In genomic region chr20:32207211-32207625, GRCh38 we compare ENCODE assay signal across 8 cellular contexts. TPM values are rescaled to one million over a fixed set of nuclear protein-coding genes. Genes with fewer than 3 reads are reported as not detected.
DNase-seq lines count a peak whose midpoint lies in the region; ATAC-seq and TF ChIP-seq lines count a peak whose summit lies in the region.

No MANE protein-coding gene starts in this region.

- DNase-seq in GM12865 (ENCODE audit: low read depth) (peak; percentile 31), HEK293T (ENCODE audit: extremely low spot score) (peak; percentile 18), RWPE1 (ENCODE audit: low spot score) (no peak), esophagus muscularis mucosa (ENCODE audit: extremely low spot score) (no peak), prostate gland (ENCODE audit: low spot score) (no peak), NCI-H2227 (lab: John Stamatoyannopoulos, UW; ENCODE audit: unreplicated experiment) (no peak), NCI-H524 treated with DMSO at 0.1 percent for 48 hours (lab: John Stamatoyannopoulos, UW) (no peak)

- TF ChIP-seq POLR2A in esophagus muscularis mucosa (IDR thresholded peaks at IDR 0.05; ENCODE audit: low read depth) (no peak), prostate gland (IDR thresholded peaks at IDR 0.05) (no peak)

- H3K27me3 ChIP-seq in esophagus muscularis mucosa (no peaks in the 10 kb centered on the region), prostate gland (replicated peaks; ENCODE audit: insufficient read depth) (no peaks in the 10 kb centered on the region)

- H3K36me3 ChIP-seq in esophagus muscularis mucosa (peaks cover 0 to 28% (median 24%) of the 10 kb centered on the region in 4 donors), prostate gland (no peaks in the 10 kb centered on the region)

- H3K27ac ChIP-seq in RWPE1 (peak overlapping the region; percentile 76), esophagus muscularis mucosa (replicated peaks in 1 of 4) (peak overlapping the region; percentile 88 to 92 (median 91)), prostate gland (peak overlapping the region; percentile 94 to 97)

- H3K4me3 ChIP-seq in GM12865 (ENCODE audit: low read depth, low read length) (peak overlapping the region; percentile 96), esophagus muscularis mucosa (peak overlapping the region; percentile 94 to 99 (median 97)), prostate gland (peak overlapping the region; percentile 96 to 99)

- intact Hi-C loops in esophagus muscularis mucosa (cut with DNase I) (loop anchor here (5.0 to 10.0 kb wide), 4 partner anchors 70 to 278 kb away; partner anchors contain the start of genes ASXL1, KIF3B and TM9SF4), prostate gland (cut with DNase I) (loop anchor here (10.0 kb wide), 2 partner anchors 102 to 278 kb away; partner anchors contain the start of gene TM9SF4)

- no peak for ATAC-seq in GM19395 (IDR thresholded peaks at IDR 0.05; ENCODE audit: unreplicated experiment)

- POLR2A ChIA-PET in HEK293T (lab: Yijun Ruan, JAX) (no interaction called here), RWPE1 (lab: Yijun Ruan, JAX; ENCODE audit: low non-redundant PET) (no interaction called here)

- TF ChIP-seq EP300 in esophagus muscularis mucosa (IDR thresholded peaks at IDR 0.05) = no peak

- CTCF ChIA-PET in HEK293T (lab: Yijun Ruan, JAX) (no interaction called here), RWPE1 (lab: Yijun Ruan, JAX) (no interaction called here)

- WGBS in esophagus muscularis mucosa = 0% methylated on average over 6 of the region's 34 CpGs
- under 1% methylated on average over 27 of the region's 34 CpGs for WGBS in prostate gland

- H3K9me3 ChIP-seq in esophagus muscularis mucosa (no peaks in the 10 kb centered on the region), prostate gland (no peaks in the 10 kb centered on the region)

- H3K4me1 ChIP-seq in esophagus muscularis mucosa (peaks cover 52 to 76% (median 66%) of the 10 kb centered on the region in 4 donors), prostate gland (replicated peaks) (peaks cover 33% of the 10 kb centered on the region)

- TF ChIP-seq CTCF in GM12865 (IDR thresholded peaks at IDR 0.05; ENCODE audit: insufficient read depth, low read depth, low read length, missing control alignments) (no peak), RWPE1 (conservative IDR thresholded peaks at IDR 0.05; ENCODE audit: low read depth) (no peak), esophagus muscularis mucosa (IDR thresholded peaks at IDR 0.05) (no peak), prostate gland (IDR thresholded peaks at IDR 0.05) (no peak)

TF ChIP-seq in HEK293T, 16 proteins besides CTCF, POLR2A, EP300 and RAD21:
- TF ChIP-seq FOXM1 (IDR thresholded peaks at IDR 0.05; ENCODE audit: borderline replicate concordance) = no peak

RNA-seq across cellular contexts. Expression of gene PLAGL2, which starts 0.3 kb away (rescaled TPM):
- total RNA-seq in esophagus muscularis mucosa (10 to 100 TPM in 1 of 4 donors, 1 to 10 TPM in 3; 5.4 to 10.8 (median 8.0) TPM), prostate gland (10 to 100 TPM; 11.2 to 17.4 TPM)

RNA-seq across cellular contexts. Expression of gene POFUT1, which starts 0.5 kb away (rescaled TPM):
- total RNA-seq in esophagus muscularis mucosa (10 to 100 TPM; 21.7 to 31.9 (median 29.8) TPM), prostate gland (10 to 100 TPM; 33.2 to 44.3 TPM)

Comparison
In these comparisons a context has a peak if more than half of its experiments do, and no peak if none do; other contexts are left out.
1. DNase-seq: peak in GM12865 (single experiment) and HEK293T (single experiment); none in RWPE1 (single experiment), esophagus muscularis mucosa (single experiment), prostate gland (single experiment), NCI-H2227 (single experiment) and NCI-H524 treated with DMSO at 0.1 percent for 48 hours (single experiment).
2. Peak in every context shown above with its lines, with median percentiles within 50 percentile points of each other: H3K4me3 ChIP-seq and H3K27ac ChIP-seq.